ENCODE assay signal across 16 cellular contexts in genomic region chr16:25692307-25692706, GRCh38. TPM values are rescaled to one million over a fixed set of nuclear protein-coding genes. Genes with fewer than 3 reads are reported as not detected.
DNase-seq lines count a peak whose midpoint lies in the region; TF ChIP-seq lines count a peak whose summit lies in the region.
"Had no signal": no experiment of that assay in that cellular context is flagged by ENCODE, and none has a peak within 500 bp of the region (broad histone marks: within the 10 kb centered on the region; RNA-seq: fewer than 3 reads in every experiment).

No MANE protein-coding gene starts in this region.

- peak; percentile 3 for DNase-seq in stimulated activated CD4-positive, alpha-beta T cell treated with anti-CD3 and anti-CD28 coated beads, Interleukin-15, amount 100 ng/mL, for 24 hours
- DNase-seq in stimulated activated CD4-positive, alpha-beta T cell treated with anti-CD3 and anti-CD28 coated beads, Interleukin-1b, Interleukin-23, amount 100 ng/mL, for 48 hours, result no peak
- DNase-seq in kidney epithelial cell (ENCODE audit: low read depth) (no peak), NCI-H1930 (lab: John Stamatoyannopoulos, UW) (no peak)
- DNase-seq in activated CD4-positive, alpha-beta memory T cell treated with anti-CD3 and anti-CD28 coated beads for 36 hours, result no peak
- no peak for DNase-seq in stimulated activated CD4-positive, alpha-beta T cell treated with anti-CD3 and anti-CD28 coated beads, Interleukin-4, amount 100 ng/mL, for 24 hours
- DNase-seq in activated CD4-positive, alpha-beta T cell treated with anti-CD3 and anti-CD28 coated beads, Interleukin-2, amount 10 ng/mL, durations not matched to agents 24 days and 14 days, result no peak
- DNase-seq: activated CD4-positive, CD25-positive, alpha-beta regulatory T cell; activated T-cell treated with anti-CD3 and anti-CD28 coated beads, Interleukin-2, amount 50 U/mL, for 4 hours; effector memory CD4-positive, alpha-beta T cell; stimulated activated CD4-positive, alpha-beta T cell treated with anti-CD3 and anti-CD28 coated beads, Interleukin-2, amount 100 ng/mL, for 48 hours; stimulated activated naive B cell treated with anti-CD40 and anti-IgM and Interleukin-4, amounts not matched to agents 10 μg/mL and 1 μg/mL and 100 μg/mL, for 72 hours had no signal

- H3K36me3 Mint-ChIP-seq in activated CD4-positive, alpha-beta memory T cell treated with anti-CD3 and anti-CD28 coated beads for 36 hours, result no peaks in the 10 kb centered on the region
- H3K36me3 Mint-ChIP-seq in activated CD4-positive, alpha-beta T cell treated with anti-CD3 and anti-CD28 coated beads, Interleukin-2, amount 10 ng/mL, durations not matched to agents 24 days and 14 days (ENCODE audit: low read depth), result no peaks in the 10 kb centered on the region

- H3K27me3 ChIP-seq in kidney epithelial cell (ENCODE audit: control insufficient read depth, insufficient read depth, low read length), result peaks cover 45% of the 10 kb centered on the region

- H3K4me1 Mint-ChIP-seq in activated CD4-positive, alpha-beta memory T cell treated with anti-CD3 and anti-CD28 coated beads for 36 hours (ENCODE audit: low read depth), result peaks cover 13% of the 10 kb centered on the region
- no peaks in the 10 kb centered on the region for H3K4me1 Mint-ChIP-seq in activated CD4-positive, alpha-beta T cell treated with anti-CD3 and anti-CD28 coated beads, Interleukin-2, amount 10 ng/mL, durations not matched to agents 24 days and 14 days

- intact Hi-C loops in activated CD4-positive, alpha-beta memory T cell treated with anti-CD3 and anti-CD28 coated beads for 36 hours (cut with micrococcal nuclease), result no loop called here
- intact Hi-C loops in activated CD4-positive, alpha-beta T cell treated with anti-CD3 and anti-CD28 coated beads, Interleukin-2, amount 10 ng/mL, durations not matched to agents 24 days and 14 days (cut with micrococcal nuclease), result no loop called here

- H3K4me3 ChIP-seq in kidney epithelial cell (ENCODE audit: low read depth, low read length), result peak overlapping the region; percentile 20
- H3K4me3 ChIP-seq: SJSA1 had no signal

- H3K36me3 ChIP-seq in kidney epithelial cell (ENCODE audit: control insufficient read depth, insufficient read depth, low read length), result no peaks in the 10 kb centered on the region
- H3K36me3 ChIP-seq: SJSA1 had no signal

- H3K4me3 Mint-ChIP-seq in activated CD4-positive, alpha-beta memory T cell treated with anti-CD3 and anti-CD28 coated beads for 36 hours, result no peak overlapping the region
- H3K4me3 Mint-ChIP-seq in activated CD4-positive, alpha-beta T cell treated with anti-CD3 and anti-CD28 coated beads, Interleukin-2, amount 10 ng/mL, durations not matched to agents 24 days and 14 days, result no peak overlapping the region
- H3K4me3 Mint-ChIP-seq: activated T-cell treated with anti-CD3 and anti-CD28 coated beads, Interleukin-2, amount 50 U/mL, for 4 hours had no signal

- no peaks in the 10 kb centered on the region for H3K9me3 Mint-ChIP-seq in activated CD4-positive, alpha-beta memory T cell treated with anti-CD3 and anti-CD28 coated beads for 36 hours
- no peaks in the 10 kb centered on the region for H3K9me3 Mint-ChIP-seq in activated CD4-positive, alpha-beta T cell treated with anti-CD3 and anti-CD28 coated beads, Interleukin-2, amount 10 ng/mL, durations not matched to agents 24 days and 14 days
- H3K9me3 Mint-ChIP-seq: activated T-cell treated with anti-CD3 and anti-CD28 coated beads, Interleukin-2, amount 50 U/mL, for 4 hours; stimulated activated naive B cell treated with anti-CD40 and anti-IgM and Interleukin-4, amounts not matched to agents 10 μg/mL and 1 μg/mL and 100 μg/mL, for 72 hours had no signal

- no peak overlapping the region for H3K27ac Mint-ChIP-seq in activated CD4-positive, alpha-beta memory T cell treated with anti-CD3 and anti-CD28 coated beads for 36 hours
- no peak overlapping the region for H3K27ac Mint-ChIP-seq in activated CD4-positive, alpha-beta T cell treated with anti-CD3 and anti-CD28 coated beads, Interleukin-2, amount 10 ng/mL, durations not matched to agents 24 days and 14 days
- H3K27ac Mint-ChIP-seq: stimulated activated naive B cell treated with anti-CD40 and anti-IgM and Interleukin-4, amounts not matched to agents 10 μg/mL and 1 μg/mL and 100 μg/mL, for 72 hours had no signal

- TF ChIP-seq CTCF in VCaP (conservative IDR thresholded peaks at IDR 0.05) (no peak), kidney epithelial cell (IDR thresholded peaks at IDR 0.05; ENCODE audit: insufficient read depth, low read length, poor library complexity, severe bottlenecking) (no peak)

- CTCF ChIA-PET in activated CD4-positive, alpha-beta memory T cell treated with anti-CD3 and anti-CD28 coated beads for 36 hours (lab: Charles Lee), result no interaction called here

- peaks cover 50% of the 10 kb centered on the region for H3K27me3 Mint-ChIP-seq in activated CD4-positive, alpha-beta memory T cell treated with anti-CD3 and anti-CD28 coated beads for 36 hours
- H3K27me3 Mint-ChIP-seq in activated CD4-positive, alpha-beta T cell treated with anti-CD3 and anti-CD28 coated beads, Interleukin-2, amount 10 ng/mL, durations not matched to agents 24 days and 14 days, result peaks cover 56% of the 10 kb centered on the region

- POLR2A ChIA-PET in activated CD4-positive, alpha-beta memory T cell treated with anti-CD3 and anti-CD28 coated beads for 36 hours (lab: Charles Lee), result no interaction called here

- peak overlapping the region; percentile 71; the same call in 1 of the 2 replicates for H3K27ac ChIP-seq in VCaP
- H3K27ac ChIP-seq: C4-2B, SJSA1 had no signal

RNA-seq across cellular contexts. Expression of gene HS3ST4, which starts 0.5 kb away (rescaled TPM):
- total RNA-seq in kidney epithelial cell, result 0.21 TPM in 1 of 2 replicates, not detected in the other
- total RNA-seq in activated CD4-positive, alpha-beta memory T cell treated with anti-CD3 and anti-CD28 coated beads for 36 hours, result not detected
- total RNA-seq in activated CD4-positive, alpha-beta T cell treated with anti-CD3 and anti-CD28 coated beads, Interleukin-2, amount 10 ng/mL, durations not matched to agents 24 days and 14 days, result not detected in 2 replicates
- total RNA-seq: activated T-cell treated with anti-CD3 and anti-CD28 coated beads, Interleukin-2, amount 50 U/mL, for 4 hours; lung microvascular endothelial cell; SJSA1 had no signal
